ENCODE assay signal across 19 cellular contexts in the genomic region with DNA sequence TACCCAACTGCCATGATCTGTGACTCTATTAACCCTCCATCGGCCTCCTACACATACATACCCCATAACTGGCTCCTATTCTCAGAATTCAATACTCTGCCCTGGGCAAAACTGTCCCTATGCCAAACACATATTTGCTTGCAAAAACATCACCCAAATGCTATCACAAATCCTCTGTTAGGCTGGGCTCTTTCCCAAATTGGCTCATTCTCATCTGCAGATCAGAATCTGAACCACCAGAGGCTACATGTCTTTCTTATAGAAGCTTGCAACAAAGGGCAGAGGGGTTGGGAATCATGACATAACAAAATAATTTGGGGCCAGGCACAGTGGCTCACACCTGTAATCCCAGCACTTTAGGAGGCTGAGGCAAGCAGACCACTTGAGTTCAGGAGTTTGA. TPM values are rescaled to one million over a fixed set of nuclear protein-coding genes. Genes with fewer than 3 reads are reported as not detected.
"Had no signal": no experiment of that assay in that cellular context is flagged by ENCODE, and none has a peak within 500 bp of the region (broad histone marks: within the 10 kb centered on the region; RNA-seq: fewer than 3 reads in every experiment).

No MANE protein-coding gene starts in this region.

- H3K4me2 ChIP-seq: smooth muscle cell had no signal

- H3K9me3 ChIP-seq: colonic mucosa, esophagus squamous epithelium, gastrocnemius medialis, heart right ventricle, right lobe of liver, transverse colon, vagina had no signal

- H3K36me3 ChIP-seq: colonic mucosa, esophagus squamous epithelium, gastrocnemius medialis, heart right ventricle, right lobe of liver, transverse colon, vagina had no signal

- DNase-seq: activated naive CD4-positive, alpha-beta T cell treated with anti-CD3 and anti-CD28 coated beads for 36 hours; activated naive CD8-positive, alpha-beta T cell treated with anti-CD3 and anti-CD28 coated beads, Interleukin-2, amount 50 U/mL, for 24 hours; activated T-cell treated with anti-CD3 and anti-CD28 coated beads for 4 hours; colonic mucosa; effector CD4-positive, alpha-beta T cell; esophagus squamous epithelium; gastrocnemius medialis; heart right ventricle; islet precursor cell; right lobe of liver; stimulated activated CD4-positive, alpha-beta T cell treated with anti-CD3 and anti-CD28 coated beads, Interleukin-4, amount 100 ng/mL, for 4 hours; stimulated activated CD8-positive, alpha-beta memory T cell treated with anti-CD3 and anti-CD28 coated beads, Interleukin-4, amount 100 ng/mL, for 48 hours; stimulated activated naive CD4-positive, alpha-beta T cell treated with Interleukin-2 at 50 U/mL for 16 hours; T1000; transverse colon had no signal

- H3K27me3 ChIP-seq: colonic mucosa, gastrocnemius medialis, right lobe of liver, transverse colon, vagina had no signal

- H3K4me3 ChIP-seq: colonic mucosa, esophagus squamous epithelium, gastrocnemius medialis, heart right ventricle, right lobe of liver, smooth muscle cell, transverse colon, vagina had no signal

- H3K27ac ChIP-seq: colonic mucosa, esophagus squamous epithelium, gastrocnemius medialis, heart right ventricle, right lobe of liver, transverse colon, vagina had no signal

- H3K4me1 ChIP-seq: colonic mucosa, gastrocnemius medialis, heart right ventricle, right lobe of liver, transverse colon, vagina had no signal

RNA-seq across cellular contexts. Expression of gene FRMD5, which starts 48.1 kb away (rescaled TPM):
- total RNA-seq: left lobe of liver, osteocyte, right lobe of liver had no signal
